In genomic region chr3:188269040-188269439, GRCh38 we compare ENCODE assay signal across 21 cellular contexts.
DNase-seq lines count a peak whose midpoint lies in the region; ATAC-seq, FAIRE-seq and TF ChIP-seq lines count a peak whose summit lies in the region.
"Had no signal": no experiment of that assay in that cellular context is flagged by ENCODE, and none has a peak within 500 bp of the region (broad histone marks: within the 10 kb centered on the region; RNA-seq: fewer than 3 reads in every experiment).

No MANE protein-coding gene starts in this region.

- H3K4me1 ChIP-seq in iPS-20b (ENCODE audit: insufficient read depth, low read length) (peaks cover 61% of the 10 kb centered on the region), smooth muscle cell (ENCODE audit: low read depth) (peaks cover 78% of the 10 kb centered on the region), lower lobe of right lung (peaks cover 79% of the 10 kb centered on the region), pancreas (peaks cover 7 to 21% (median 8%) of the 10 kb centered on the region in 3 donors)
- H3K4me1 ChIP-seq: BE2C, HAP-1 had no signal

- 69% methylated on average over 4 of the region's 4 CpGs for WGBS in smooth muscle cell (ENCODE audit: low lambda C conversion rate)
- WGBS in pancreas, 2 donors = 31 to 36% methylated on average over 4 of the region's 4 CpGs

- H3F3A ChIP-seq in smooth muscle cell (ENCODE audit: low read depth) = peaks cover 43% of the 10 kb centered on the region

- peak overlapping the region; percentile 0 for H3K27ac ChIP-seq in iPS-20b (ENCODE audit: low read length)
- peak overlapping the region; percentile 96 for H3K27ac ChIP-seq in smooth muscle cell (ENCODE audit: low read depth)
- H3K27ac ChIP-seq in lower lobe of right lung = no peak overlapping the region
- H3K27ac ChIP-seq in pancreas = no peak overlapping the region
- H3K27ac ChIP-seq: WERI-Rb-1 had no signal

- H3K36me3 ChIP-seq in iPS-20b (ENCODE audit: insufficient read depth, low read depth, low read length) (no peaks in the 10 kb centered on the region), smooth muscle cell (ENCODE audit: low read depth) (no peaks in the 10 kb centered on the region), lower lobe of right lung (no peaks in the 10 kb centered on the region), pancreas (no peaks in the 10 kb centered on the region)
- H3K36me3 ChIP-seq: BE2C, HAP-1, WERI-Rb-1 had no signal

- H2AFZ ChIP-seq in smooth muscle cell (ENCODE audit: low read depth) = no peak overlapping the region

- FAIRE-seq in pancreas (lab: Jason Lieb, UNC) = no peak
- FAIRE-seq: HTR-8/SVneo had no signal

- intact Hi-C loops in lower lobe of right lung (cut with DNase I) = no loop called here
- intact Hi-C loops in pancreas (cut with DNase I) = no loop called here

- TF ChIP-seq CTCF in smooth muscle cell (IDR thresholded peaks at IDR 0.05; ENCODE audit: borderline replicate concordance, insufficient read depth, poor library complexity, severe bottlenecking) = no peak
- TF ChIP-seq CTCF in lower lobe of right lung (IDR thresholded peaks at IDR 0.05) = no peak
- no peak for TF ChIP-seq CTCF in pancreas (IDR thresholded peaks at IDR 0.05)

- H3K4me3 ChIP-seq in iPS-20b (ENCODE audit: low read length) = no peak overlapping the region
- no peak overlapping the region for H3K4me3 ChIP-seq in smooth muscle cell
- H3K4me3 ChIP-seq in lower lobe of right lung = no peak overlapping the region
- no peak overlapping the region for H3K4me3 ChIP-seq in pancreas
- H3K4me3 ChIP-seq: HAP-1 had no signal

- H3K9me3 ChIP-seq in iPS-20b (ENCODE audit: insufficient read depth, low read depth, low read length) (no peaks in the 10 kb centered on the region), smooth muscle cell (replicated peaks; ENCODE audit: low read depth) (no peaks in the 10 kb centered on the region), lower lobe of right lung (no peaks in the 10 kb centered on the region), pancreas (no peaks in the 10 kb centered on the region)
- H3K9me3 ChIP-seq: BE2C, HAP-1 had no signal

- peak; percentile 35 for DNase-seq in HT-29 (ENCODE audit: low spot score)
- DNase-seq in SIG-M5 (lab: John Stamatoyannopoulos, UW) = peak; percentile 51
- no peak for DNase-seq in smooth muscle cell (lab: John Stamatoyannopoulos, UW; ENCODE audit: unreplicated experiment)
- no peak for DNase-seq in lower lobe of right lung
- no peak for DNase-seq in DMS114 treated with DMSO at 0.1 percent for 48 hours (lab: John Stamatoyannopoulos, UW; ENCODE audit: unreplicated experiment)
- no peak for DNase-seq in pancreas
- DNase-seq: BE2C; central memory CD4-positive, alpha-beta T cell; DMS 273 treated with DMSO at 0.1 percent for 48 hours; foreskin fibroblast; mammary epithelial cell; NCI-H2171; NCI-H748 treated with DMSO at 0.1 percent for 48 hours; nephron progenitor cell; right cardiac atrium; stimulated activated CD4-positive, alpha-beta T cell treated with anti-CD3 and anti-CD28 coated beads, Interleukin-1b, Interleukin-23, amount 100 ng/mL, for 48 hours; WERI-Rb-1 had no signal

- H3K9ac ChIP-seq in iPS-20b (ENCODE audit: low read depth, low read length) = no peak overlapping the region
- no peak overlapping the region for H3K9ac ChIP-seq in smooth muscle cell (ENCODE audit: low read depth)

- peaks cover 1% of the 10 kb centered on the region for H4K20me1 ChIP-seq in smooth muscle cell (ENCODE audit: low read depth)

- no peak overlapping the region for H3K4me2 ChIP-seq in smooth muscle cell

- no peak for ATAC-seq in lower lobe of right lung
- no peak for ATAC-seq in HG03097 (IDR thresholded peaks at IDR 0.05; ENCODE audit: low FRiP score, unreplicated experiment)
- ATAC-seq in pancreas = no peak
- ATAC-seq: right cardiac atrium had no signal

- peaks cover 23% of the 10 kb centered on the region for H3K79me2 ChIP-seq in smooth muscle cell (ENCODE audit: low read depth)

- no peaks in the 10 kb centered on the region for H3K27me3 ChIP-seq in iPS-20b (ENCODE audit: insufficient read depth, low read length)
- no peaks in the 10 kb centered on the region for H3K27me3 ChIP-seq in smooth muscle cell (ENCODE audit: low read depth)
- no peaks in the 10 kb centered on the region for H3K27me3 ChIP-seq in lower lobe of right lung (ENCODE audit: low read depth)
- H3K27me3 ChIP-seq in pancreas = no peaks in the 10 kb centered on the region
- H3K27me3 ChIP-seq: BE2C had no signal

Comparison
In these comparisons a context has a peak if more than half of its experiments do, and no peak if none do; other contexts are left out.
1. DNase-seq: peak in HT-29 (single experiment) and SIG-M5 (single experiment); none in smooth muscle cell (single experiment), lower lobe of right lung (single experiment), DMS114 treated with DMSO at 0.1 percent for 48 hours (single experiment) and pancreas (0 of 6).
2. H3K27ac ChIP-seq: peak in iPS-20b (single experiment) and smooth muscle cell (single experiment); none in lower lobe of right lung (single experiment) and pancreas (0 of 4).